8 cellular contexts compared by ENCODE assay signal in the genomic region with DNA sequence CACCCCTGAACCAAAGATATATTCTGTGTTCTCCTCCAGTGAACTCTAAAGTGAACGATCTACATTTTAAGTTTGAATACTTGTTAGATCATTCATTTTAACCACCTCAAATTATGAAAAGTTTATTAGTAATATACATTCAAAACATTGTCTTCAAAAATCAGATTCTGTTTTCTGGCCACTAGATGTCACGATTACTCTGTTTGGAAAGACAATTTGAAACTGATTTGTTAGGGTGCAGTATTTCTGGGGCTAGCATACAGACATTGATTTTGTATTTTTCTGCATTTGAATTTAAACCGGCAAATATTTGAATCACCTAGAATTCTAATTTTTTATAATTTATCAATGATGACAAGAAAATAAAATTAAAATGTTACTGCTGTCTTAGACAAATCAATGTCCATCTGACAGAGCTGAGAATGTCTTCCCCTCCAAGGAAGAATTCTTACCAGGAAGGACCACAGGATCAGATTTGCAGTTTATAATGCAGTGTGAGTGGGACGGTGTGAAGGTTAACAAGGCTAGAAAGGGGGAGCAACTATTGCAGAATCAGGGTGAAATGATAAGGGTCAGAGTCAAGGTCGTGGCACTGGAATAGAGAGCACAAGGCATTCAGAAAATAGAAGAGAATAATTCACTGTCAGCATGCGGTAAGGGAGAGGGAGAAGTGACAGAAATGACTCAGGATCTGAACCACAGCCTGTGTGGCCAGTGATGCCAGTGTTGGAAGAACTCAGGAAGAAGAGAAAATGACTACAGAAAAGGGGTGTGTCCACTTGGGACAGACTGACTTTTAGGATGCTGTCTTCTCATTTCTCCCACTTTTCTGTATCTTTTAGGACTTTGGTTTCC.
DNase-seq lines count a peak whose midpoint lies in the region; ATAC-seq, FAIRE-seq and TF ChIP-seq lines count a peak whose summit lies in the region.

No MANE protein-coding gene starts in this region.

- no peaks in the 10 kb centered on the region for H3K27me3 ChIP-seq in ovary

- H3K36me3 Mint-ChIP-seq in natural killer cell treated with Interleukin-12 subunit alpha and Interleukin-12 subunit beta and Interleukin-15 and Interleukin-18, amount 100 ng/mL, for 72 hours = no peaks in the 10 kb centered on the region

- peak; percentile 80 to 87 for TF ChIP-seq RAD21 in A549 (conservative IDR thresholded peaks at IDR 0.05 in 1 of 2, IDR thresholded peaks at IDR 0.05 in 1 of 2)

- no peak for FAIRE-seq in A549 (lab: Jason Lieb, UNC)

- TF ChIP-seq POLR2A in A549 (IDR thresholded peaks at IDR 0.05; ENCODE audit: low read length) = no peak
- no peak for TF ChIP-seq POLR2A in ovary (IDR thresholded peaks at IDR 0.05)

- H3K27ac ChIP-seq in A549 = peak overlapping the region; percentile 34 to 66; a peak in 4 of 6 replicates
- H3K27ac ChIP-seq in ovary = no peak overlapping the region

- DNase-seq in A549 (ENCODE audit: low read depth in 1 of 2, low spot score in 1 of 2) = peak; percentile 14 to 44
- peak; percentile 34 for DNase-seq in NCI-H460 (ENCODE audit: extremely low read depth, low read depth)
- peak; percentile 69 for DNase-seq in dermis blood vessel endothelial cell
- peak; percentile 58 for DNase-seq in midbrain (lab: John Stamatoyannopoulos, UW)
- DNase-seq in activated gamma-delta T cell treated with Interleukin-2 at 50 U/mL for 16 hours = no peak
- DNase-seq in ovary = no peak
- DNase-seq in natural killer cell treated with Interleukin-12 subunit alpha and Interleukin-12 subunit beta and Interleukin-15 and Interleukin-18, amount 100 ng/mL, for 72 hours (ENCODE audit: low spot score) = no peak

- TF ChIP-seq EP300 in A549 (IDR thresholded peaks at IDR 0.05) = no peak
- no peak for TF ChIP-seq EP300 in ovary (IDR thresholded peaks at IDR 0.05)

- POLR2A ChIA-PET in A549 (lab: Yijun Ruan, JAX) = no interaction called here

- no peak overlapping the region for H3K4me3 Mint-ChIP-seq in natural killer cell treated with Interleukin-12 subunit alpha and Interleukin-12 subunit beta and Interleukin-15 and Interleukin-18, amount 100 ng/mL, for 72 hours

- intact Hi-C loops in ovary (cut with DNase I) = no loop called here

- peak overlapping the region; percentile 48 for H3K4me2 ChIP-seq in A549

- TF ChIP-seq CTCF in A549 (IDR thresholded peaks at IDR 0.05) = peak; percentile 73
- TF ChIP-seq CTCF in GM12875 (IDR thresholded peaks at IDR 0.05; ENCODE audit: borderline replicate concordance, insufficient read depth, low read depth, low read length) = peak; percentile 3; the same call in 1 of the 2 replicates
- TF ChIP-seq CTCF in ovary (IDR thresholded peaks at IDR 0.05) = no peak

- H3K4me1 ChIP-seq in A549 = peaks cover 8% of the 10 kb centered on the region; the same call in 2 of the 3 replicates
- H3K4me1 ChIP-seq in ovary (ENCODE audit: insufficient read depth) = no peaks in the 10 kb centered on the region

- CTCF ChIA-PET in A549 (lab: Yijun Ruan, JAX) = interaction anchor here (0.8 to 2.8 kb wide), 9 partner anchors 10 to 737 kb away, joined by 3 to 20 read pairs (median 4); no protein-coding TSS in a partner anchor

- H3K4me3 ChIP-seq in A549 (no peak overlapping the region), GM12875 (ENCODE audit: low read depth, low read length) (no peak overlapping the region), ovary (no peak overlapping the region)

- no peaks in the 10 kb centered on the region for H3K9me3 ChIP-seq in A549
- no peaks in the 10 kb centered on the region for H3K9me3 ChIP-seq in ovary

- no peaks in the 10 kb centered on the region for H3K36me3 ChIP-seq in ovary

- H3K9me3 Mint-ChIP-seq in natural killer cell treated with Interleukin-12 subunit alpha and Interleukin-12 subunit beta and Interleukin-15 and Interleukin-18, amount 100 ng/mL, for 72 hours = no peaks in the 10 kb centered on the region

- H3K4me1 Mint-ChIP-seq in natural killer cell treated with Interleukin-12 subunit alpha and Interleukin-12 subunit beta and Interleukin-15 and Interleukin-18, amount 100 ng/mL, for 72 hours (ENCODE audit: low read depth in 2 of 2) = no peaks in the 10 kb centered on the region

- no peaks in the 10 kb centered on the region for H3K27me3 Mint-ChIP-seq in natural killer cell treated with Interleukin-12 subunit alpha and Interleukin-12 subunit beta and Interleukin-15 and Interleukin-18, amount 100 ng/mL, for 72 hours

- ATAC-seq in A549 = peak in 1 of 2 experiments; percentile 65; a peak in 3 of 6 replicates
- ATAC-seq in natural killer cell treated with Interleukin-12 subunit alpha and Interleukin-12 subunit beta and Interleukin-15 and Interleukin-18, amount 100 ng/mL, for 72 hours = no peak

- no peak overlapping the region for H3K27ac Mint-ChIP-seq in natural killer cell treated with Interleukin-12 subunit alpha and Interleukin-12 subunit beta and Interleukin-15 and Interleukin-18, amount 100 ng/mL, for 72 hours

- WGBS in A549 (ENCODE audit: missing lambda C conversion rate) = 11% methylated on average over 6 of the region's 6 CpGs
- WGBS in ovary, 3 donors = 28 to 32% (median 31%) methylated on average over 6 of the region's 6 CpGs

TF ChIP-seq in A549, 52 proteins besides CTCF, POLR2A, EP300 and RAD21:
- TF ChIP-seq HOXB5 (CRISPR knock-in tag; IDR thresholded peaks at IDR 0.05) (no peak), FOSB (CRISPR knock-in tag; IDR thresholded peaks at IDR 0.05) (no peak), SMC3 (IDR thresholded peaks at IDR 0.05) (peak; percentile 75)

Comparison
In these comparisons a context has a peak if more than half of its experiments do, and no peak if none do; other contexts are left out.
1. DNase-seq: peak in A549 (2 of 2), NCI-H460 (single experiment), dermis blood vessel endothelial cell (single experiment) and midbrain (single experiment); none in activated gamma-delta T cell treated with Interleukin-2 at 50 U/mL for 16 hours (single experiment), ovary (0 of 5) and natural killer cell treated with Interleukin-12 subunit alpha and Interleukin-12 subunit beta and Interleukin-15 and Interleukin-18, amount 100 ng/mL, for 72 hours (single experiment).
2. H3K27ac ChIP-seq: peak in A549 (2 of 2); none in ovary (0 of 2).
3. CTCF ChIP-seq: peak in A549 (single experiment) and GM12875 (single experiment); none in ovary (0 of 3).